Comparison of ENCODE assay signal across 17 cellular contexts in the genomic region with DNA sequence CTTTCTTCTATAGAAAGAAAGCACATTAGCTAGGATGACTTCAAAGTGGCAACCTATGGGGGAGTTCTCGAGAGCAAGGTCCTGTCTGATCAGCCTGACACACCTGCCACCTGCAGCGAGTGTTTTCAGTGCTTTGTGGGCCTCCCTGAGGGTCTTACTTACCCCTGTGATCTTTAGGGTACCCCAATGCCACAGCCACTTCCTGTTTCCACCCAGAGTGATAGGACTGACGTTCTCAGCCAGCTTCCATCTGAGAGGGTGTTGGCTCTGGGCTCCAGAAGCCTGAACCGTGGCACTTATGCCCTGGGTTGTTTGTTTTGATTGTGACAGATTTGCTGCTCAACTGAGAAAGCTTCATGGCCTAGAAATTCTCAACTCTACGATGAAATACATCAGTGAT. TPM values are rescaled to one million over a fixed set of nuclear protein-coding genes. Genes with fewer than 3 reads are reported as not detected.
DNase-seq lines count a peak whose midpoint lies in the region; ATAC-seq lines count a peak whose summit lies in the region.
"Had no signal": no experiment of that assay in that cellular context is flagged by ENCODE, and none has a peak within 500 bp of the region (broad histone marks: within the 10 kb centered on the region; RNA-seq: fewer than 3 reads in every experiment).

No MANE protein-coding gene starts in this region.

- CTCF ChIA-PET in activated CD4-positive, alpha-beta T cell treated with anti-CD3 and anti-CD28 coated beads, Interleukin-2, amount 10 ng/mL, durations not matched to agents 7 days and 5 days (lab: Charles Lee) = no interaction called here
- CTCF ChIA-PET in CD8-positive, alpha-beta memory T cell (lab: Charles Lee) = no interaction called here

- H3K4me1 Mint-ChIP-seq in activated CD4-positive, alpha-beta T cell treated with anti-CD3 and anti-CD28 coated beads, Interleukin-2, amount 10 ng/mL, durations not matched to agents 7 days and 5 days = peaks cover 23% of the 10 kb centered on the region
- peaks cover 18 to 39% (median 33%) of the 10 kb centered on the region in 3 donors for H3K4me1 Mint-ChIP-seq in CD8-positive, alpha-beta memory T cell
- H3K4me1 Mint-ChIP-seq in activated T-helper 17 cell treated with anti-CD3 and anti-CD28 coated beads, Interleukin-2, amount 50 U/mL, for 72 hours = peaks cover 5% of the 10 kb centered on the region
- peaks cover 24% of the 10 kb centered on the region for H3K4me1 Mint-ChIP-seq in stimulated activated effector memory CD8-positive, alpha-beta T cell treated with anti-CD3 and anti-CD28 coated beads, Interleukin-12 subunit alpha, Interleukin-12 subunit beta, amount 100 ng/mL, for 72 hours
- peaks cover 0 to 8% of the 10 kb centered on the region in 2 donors for H3K4me1 Mint-ChIP-seq in natural killer cell treated with Interleukin-12 subunit alpha and Interleukin-12 subunit beta and Interleukin-15 and Interleukin-18, amount 100 ng/mL, for 72 hours (ENCODE audit: low read depth in 2 of 2)

- no peaks in the 10 kb centered on the region for H3K27me3 ChIP-seq in CD8-positive, alpha-beta memory T cell (ENCODE audit: insufficient read depth, low read length, poor library complexity, severe bottlenecking)

- ATAC-seq in activated T-helper 17 cell treated with anti-CD3 and anti-CD28 coated beads, Interleukin-2, amount 50 U/mL, for 72 hours (replicated peaks) = no peak
- peak; percentile 44 for ATAC-seq in stimulated activated effector memory CD8-positive, alpha-beta T cell treated with anti-CD3 and anti-CD28 coated beads, Interleukin-12 subunit alpha, Interleukin-12 subunit beta, amount 100 ng/mL, for 72 hours
- ATAC-seq in HG02642 (IDR thresholded peaks at IDR 0.05; ENCODE audit: poor library complexity, unreplicated experiment) = no peak
- no peak for ATAC-seq in natural killer cell treated with Interleukin-12 subunit alpha and Interleukin-12 subunit beta and Interleukin-15 and Interleukin-18, amount 100 ng/mL, for 72 hours
- ATAC-seq: A549, HCT116 had no signal

- H3K9me3 ChIP-seq in CD8-positive, alpha-beta memory T cell (ENCODE audit: low read length) = no peaks in the 10 kb centered on the region
- H3K9me3 ChIP-seq: A549 had no signal

- H3K9me3 Mint-ChIP-seq in activated CD4-positive, alpha-beta T cell treated with anti-CD3 and anti-CD28 coated beads, Interleukin-2, amount 10 ng/mL, durations not matched to agents 7 days and 5 days = no peaks in the 10 kb centered on the region
- H3K9me3 Mint-ChIP-seq in CD8-positive, alpha-beta memory T cell = no peaks in the 10 kb centered on the region
- no peaks in the 10 kb centered on the region for H3K9me3 Mint-ChIP-seq in activated T-helper 17 cell treated with anti-CD3 and anti-CD28 coated beads, Interleukin-2, amount 50 U/mL, for 72 hours
- no peaks in the 10 kb centered on the region for H3K9me3 Mint-ChIP-seq in stimulated activated effector memory CD8-positive, alpha-beta T cell treated with anti-CD3 and anti-CD28 coated beads, Interleukin-12 subunit alpha, Interleukin-12 subunit beta, amount 100 ng/mL, for 72 hours
- no peaks in the 10 kb centered on the region for H3K9me3 Mint-ChIP-seq in natural killer cell treated with Interleukin-12 subunit alpha and Interleukin-12 subunit beta and Interleukin-15 and Interleukin-18, amount 100 ng/mL, for 72 hours

- POLR2A ChIA-PET in activated CD4-positive, alpha-beta T cell treated with anti-CD3 and anti-CD28 coated beads, Interleukin-2, amount 10 ng/mL, durations not matched to agents 7 days and 5 days (lab: Charles Lee) = interaction anchor here (0.5 kb wide), 1 partner anchor 834 kb away, joined by 3 read pairs; no protein-coding TSS in a partner anchor
- POLR2A ChIA-PET in CD8-positive, alpha-beta memory T cell (lab: Charles Lee) = no interaction called here

- H3K4me3 ChIP-seq in CD8-positive, alpha-beta memory T cell (ENCODE audit: low read length) = no peak overlapping the region
- H3K4me3 ChIP-seq: A549, PC-9 had no signal

- H3K36me3 ChIP-seq in CD8-positive, alpha-beta memory T cell (ENCODE audit: insufficient read depth, low read length) = peaks cover 24% of the 10 kb centered on the region

- H3K27ac ChIP-seq in CD8-positive, alpha-beta memory T cell (ENCODE audit: low read depth, low read length) = no peak overlapping the region
- H3K27ac ChIP-seq: A549, C4-2B, PC-9 had no signal

- peak overlapping the region; percentile 32 for H3K27ac Mint-ChIP-seq in activated CD4-positive, alpha-beta T cell treated with anti-CD3 and anti-CD28 coated beads, Interleukin-2, amount 10 ng/mL, durations not matched to agents 7 days and 5 days
- peak overlapping the region; percentile 28 to 85 (median 58) for H3K27ac Mint-ChIP-seq in CD8-positive, alpha-beta memory T cell
- H3K27ac Mint-ChIP-seq in activated T-helper 17 cell treated with anti-CD3 and anti-CD28 coated beads, Interleukin-2, amount 50 U/mL, for 72 hours = peak overlapping the region; percentile 25
- H3K27ac Mint-ChIP-seq in stimulated activated effector memory CD8-positive, alpha-beta T cell treated with anti-CD3 and anti-CD28 coated beads, Interleukin-12 subunit alpha, Interleukin-12 subunit beta, amount 100 ng/mL, for 72 hours = peak overlapping the region; percentile 48
- no peak overlapping the region for H3K27ac Mint-ChIP-seq in natural killer cell treated with Interleukin-12 subunit alpha and Interleukin-12 subunit beta and Interleukin-15 and Interleukin-18, amount 100 ng/mL, for 72 hours

- H3K36me3 Mint-ChIP-seq in activated CD4-positive, alpha-beta T cell treated with anti-CD3 and anti-CD28 coated beads, Interleukin-2, amount 10 ng/mL, durations not matched to agents 7 days and 5 days (ENCODE audit: low read depth) = no peaks in the 10 kb centered on the region
- peaks cover 0 to 97% (median 7%) of the 10 kb centered on the region in 3 donors for H3K36me3 Mint-ChIP-seq in CD8-positive, alpha-beta memory T cell
- peaks cover 58% of the 10 kb centered on the region for H3K36me3 Mint-ChIP-seq in activated T-helper 17 cell treated with anti-CD3 and anti-CD28 coated beads, Interleukin-2, amount 50 U/mL, for 72 hours (ENCODE audit: low read depth)
- H3K36me3 Mint-ChIP-seq in stimulated activated effector memory CD8-positive, alpha-beta T cell treated with anti-CD3 and anti-CD28 coated beads, Interleukin-12 subunit alpha, Interleukin-12 subunit beta, amount 100 ng/mL, for 72 hours = peaks cover 10% of the 10 kb centered on the region
- H3K36me3 Mint-ChIP-seq in natural killer cell treated with Interleukin-12 subunit alpha and Interleukin-12 subunit beta and Interleukin-15 and Interleukin-18, amount 100 ng/mL, for 72 hours = peaks cover 7% of the 10 kb centered on the region

- H3K4me1 ChIP-seq in CD8-positive, alpha-beta memory T cell (ENCODE audit: insufficient read depth, low read length) = peaks cover 7% of the 10 kb centered on the region
- H3K4me1 ChIP-seq: A549 had no signal

- no peaks in the 10 kb centered on the region for H3K27me3 Mint-ChIP-seq in activated CD4-positive, alpha-beta T cell treated with anti-CD3 and anti-CD28 coated beads, Interleukin-2, amount 10 ng/mL, durations not matched to agents 7 days and 5 days
- H3K27me3 Mint-ChIP-seq in CD8-positive, alpha-beta memory T cell = no peaks in the 10 kb centered on the region
- no peaks in the 10 kb centered on the region for H3K27me3 Mint-ChIP-seq in activated T-helper 17 cell treated with anti-CD3 and anti-CD28 coated beads, Interleukin-2, amount 50 U/mL, for 72 hours
- no peaks in the 10 kb centered on the region for H3K27me3 Mint-ChIP-seq in natural killer cell treated with Interleukin-12 subunit alpha and Interleukin-12 subunit beta and Interleukin-15 and Interleukin-18, amount 100 ng/mL, for 72 hours

- no peak overlapping the region for H3K4me3 Mint-ChIP-seq in activated CD4-positive, alpha-beta T cell treated with anti-CD3 and anti-CD28 coated beads, Interleukin-2, amount 10 ng/mL, durations not matched to agents 7 days and 5 days
- H3K4me3 Mint-ChIP-seq in CD8-positive, alpha-beta memory T cell = no peak overlapping the region
- no peak overlapping the region for H3K4me3 Mint-ChIP-seq in activated T-helper 17 cell treated with anti-CD3 and anti-CD28 coated beads, Interleukin-2, amount 50 U/mL, for 72 hours
- H3K4me3 Mint-ChIP-seq in stimulated activated effector memory CD8-positive, alpha-beta T cell treated with anti-CD3 and anti-CD28 coated beads, Interleukin-12 subunit alpha, Interleukin-12 subunit beta, amount 100 ng/mL, for 72 hours = no peak overlapping the region
- H3K4me3 Mint-ChIP-seq in natural killer cell treated with Interleukin-12 subunit alpha and Interleukin-12 subunit beta and Interleukin-15 and Interleukin-18, amount 100 ng/mL, for 72 hours = no peak overlapping the region

- no peak for DNase-seq in activated CD4-positive, alpha-beta T cell treated with anti-CD3 and anti-CD28 coated beads, Interleukin-2, amount 10 ng/mL, durations not matched to agents 7 days and 5 days
- no peak for DNase-seq in activated CD4-positive, alpha-beta T cell treated with anti-CD3 and anti-CD28 coated beads, Interleukin-2, amount 50 U/mL, for 4 hours
- DNase-seq in CD8-positive, alpha-beta memory T cell = peak in 1 of 5 donors; percentile 48
- DNase-seq in stimulated activated effector memory CD8-positive, alpha-beta T cell treated with anti-CD3 and anti-CD28 coated beads, Interleukin-12 subunit alpha, Interleukin-12 subunit beta, amount 100 ng/mL, for 72 hours (ENCODE audit: low spot score in 2 of 2) = no peak
- no peak for DNase-seq in CD1c-positive myeloid dendritic cell (ENCODE audit: extremely low spot score)
- DNase-seq in natural killer cell treated with Interleukin-12 subunit alpha and Interleukin-12 subunit beta and Interleukin-15 and Interleukin-18, amount 100 ng/mL, for 72 hours (ENCODE audit: low spot score) = no peak
- DNase-seq: MV-4-11, NCI-H1417 treated with DMSO at 0.1 percent for 48 hours, NCI-H2081 treated with DMSO at 0.1 percent for 48 hours, NCI-H2227 treated with DMSO at 0.1 percent for 48 hours, NCI-H774, PC-9 had no signal

RNA-seq across cellular contexts. Expression of a gene that starts 21.7 kb away (rescaled TPM):
- under 1 TPM in 1 of 2 experiments, not detected in 1; 0.15 TPM for total RNA-seq in activated CD4-positive, alpha-beta T cell treated with anti-CD3 and anti-CD28 coated beads, Interleukin-2, amount 10 ng/mL, durations not matched to agents 7 days and 5 days
- total RNA-seq in CD8-positive, alpha-beta memory T cell = under 1 TPM; 0.42 to 0.57 TPM
- 0.08 TPM for polyA plus RNA-seq in CD8-positive, alpha-beta memory T cell
- total RNA-seq in activated T-helper 17 cell treated with anti-CD3 and anti-CD28 coated beads, Interleukin-2, amount 50 U/mL, for 72 hours = under 1 TPM; 0.40 to 0.67 TPM
- under 1 TPM in 1 of 2 donors, not detected in 1; 0.19 TPM for total RNA-seq in natural killer cell treated with Interleukin-12 subunit alpha and Interleukin-12 subunit beta and Interleukin-15 and Interleukin-18, amount 100 ng/mL, for 72 hours
- total RNA-seq: PC-9 had no signal

RNA-seq across cellular contexts. Expression of a gene that starts 51.5 kb away (rescaled TPM):
- total RNA-seq in activated CD4-positive, alpha-beta T cell treated with anti-CD3 and anti-CD28 coated beads, Interleukin-2, amount 10 ng/mL, durations not matched to agents 7 days and 5 days = 10 to 100 TPM; 17.1 to 21.8 TPM
- total RNA-seq in CD8-positive, alpha-beta memory T cell = 10 to 100 TPM; 20.3 to 21.9 TPM
- 7.2 TPM for polyA plus RNA-seq in CD8-positive, alpha-beta memory T cell
- 1 to 10 TPM; 8.5 to 9.8 TPM for total RNA-seq in activated T-helper 17 cell treated with anti-CD3 and anti-CD28 coated beads, Interleukin-2, amount 50 U/mL, for 72 hours
- 10 to 100 TPM in 1 of 2 donors, 1 to 10 TPM in 1; 6.2 to 12.8 TPM for total RNA-seq in natural killer cell treated with Interleukin-12 subunit alpha and Interleukin-12 subunit beta and Interleukin-15 and Interleukin-18, amount 100 ng/mL, for 72 hours

Comparison
In these comparisons a context has a peak if more than half of its experiments do, and no peak if none do; other contexts are left out.
1. H3K27ac Mint-ChIP-seq: peak in activated CD4-positive, alpha-beta T cell treated with anti-CD3 and anti-CD28 coated beads, Interleukin-2, amount 10 ng/mL, durations not matched to agents 7 days and 5 days (single experiment), CD8-positive, alpha-beta memory T cell (8 of 8), activated T-helper 17 cell treated with anti-CD3 and anti-CD28 coated beads, Interleukin-2, amount 50 U/mL, for 72 hours (single experiment) and stimulated activated effector memory CD8-positive, alpha-beta T cell treated with anti-CD3 and anti-CD28 coated beads, Interleukin-12 subunit alpha, Interleukin-12 subunit beta, amount 100 ng/mL, for 72 hours (single experiment); none in natural killer cell treated with Interleukin-12 subunit alpha and Interleukin-12 subunit beta and Interleukin-15 and Interleukin-18, amount 100 ng/mL, for 72 hours (0 of 2).